In genomic region chr18:26461405-26461804, GRCh38 we compare ENCODE assay signal across 26 cellular contexts.
DNase-seq lines count a peak whose midpoint lies in the region; ATAC-seq and TF ChIP-seq lines count a peak whose summit lies in the region.
"Had no signal": no experiment of that assay in that cellular context is flagged by ENCODE, and none has a peak within 500 bp of the region (broad histone marks: within the 10 kb centered on the region; RNA-seq: fewer than 3 reads in every experiment).

No MANE protein-coding gene starts in this region.

- ATAC-seq in foreskin keratinocyte (peak; percentile 8), GM19467 (IDR thresholded peaks at IDR 0.05; ENCODE audit: unreplicated experiment) (no peak)
- ATAC-seq: T-cell had no signal

- no peaks in the 10 kb centered on the region for H3K27me3 ChIP-seq in foreskin keratinocyte
- H3K27me3 ChIP-seq: colonic mucosa, esophagus squamous epithelium, neutrophil, Peyer's patch, tibial artery had no signal

- POLR2A ChIA-PET in RWPE1 (lab: Yijun Ruan, JAX; ENCODE audit: low non-redundant PET): no interaction called here

- CTCF ChIA-PET in RWPE1 (lab: Yijun Ruan, JAX): no interaction called here

- H3K27ac ChIP-seq in RWPE1: peak overlapping the region; percentile 69
- no peak overlapping the region for H3K27ac ChIP-seq in foreskin keratinocyte
- H3K27ac ChIP-seq: colonic mucosa, esophagus squamous epithelium, GM23248, neutrophil, Peyer's patch, tibial artery had no signal

- DNase-seq in DMS79 treated with DMSO at 0.1 percent for 48 hours (lab: John Stamatoyannopoulos, UW) (peak; percentile 13), DMS79 (lab: John Stamatoyannopoulos, UW) (no peak), COR-L47 (lab: John Stamatoyannopoulos, UW) (peak; percentile 14), RWPE1 (ENCODE audit: low spot score) (no peak), foreskin keratinocyte (no peak), OCI-M1 (lab: John Stamatoyannopoulos, UW) (no peak), NCI-H345 (lab: John Stamatoyannopoulos, UW) (no peak)
- DNase-seq: 8988T; activated CD4-positive, alpha-beta memory T cell treated with anti-CD3 and anti-CD28 coated beads for 36 hours; activated CD4-positive, CD25-positive, alpha-beta regulatory T cell; activated CD8-positive, alpha-beta memory T cell treated with anti-CD3 and anti-CD28 coated beads, Interleukin-2, amount 50 U/mL, for 4 hours; activated naive CD4-positive, alpha-beta T cell treated with anti-CD3 and anti-CD28 coated beads, Interleukin-2, amount 50 U/mL, for 16 hours; amniotic stem cell; colonic mucosa; effector memory CD4-positive, alpha-beta T cell; esophagus squamous epithelium; GM23248; Kasumi-1; NCI-H187 treated with DMSO at 0.1 percent for 48 hours; NCI-H2227 treated with DMSO at 0.1 percent for 48 hours; NK-92 treated with Interleukin-12 subunit alpha and Interleukin-12 subunit beta, amount 100 ng/mL, for 24 hours; Peyer's patch; T-cell; tibial artery had no signal

- TF ChIP-seq CTCF in RWPE1 (conservative IDR thresholded peaks at IDR 0.05; ENCODE audit: low read depth) (no peak), foreskin keratinocyte (conservative IDR thresholded peaks at IDR 0.05) (no peak)

- peaks cover 21% of the 10 kb centered on the region for H3K4me1 ChIP-seq in foreskin keratinocyte
- H3K4me1 ChIP-seq: colonic mucosa, Peyer's patch, tibial artery had no signal

Comparison
In these comparisons a context has a peak if more than half of its experiments do, and no peak if none do; other contexts are left out.
1. DNase-seq: peak in DMS79 treated with DMSO at 0.1 percent for 48 hours (single experiment) and COR-L47 (single experiment); none in DMS79 (single experiment), RWPE1 (single experiment), foreskin keratinocyte (0 of 2), OCI-M1 (single experiment) and NCI-H345 (single experiment).